8 cellular contexts compared by ENCODE assay signal in genomic region chr10:33134011-33134751, GRCh38.
A peak's percentile ranks its signal among the peaks of the same experiment; 100 is the strongest.
DNase-seq lines count a peak whose midpoint lies in the region; ATAC-seq and TF ChIP-seq lines count a peak whose summit lies in the region.

No MANE protein-coding gene starts in this region.

- DNase-seq in ACHN (peak; percentile 97), NCI-H69 (lab: John Stamatoyannopoulos, UW) (peak; percentile 50), iPS-NIHi11 (ENCODE audit: low spot score) (peak; percentile 52), NCI-H1694 (lab: John Stamatoyannopoulos, UW) (no peak), dorsolateral prefrontal cortex (no peak)
- DNase-seq in stimulated activated CD4-positive, alpha-beta T cell treated with anti-CD3 and anti-CD28 coated beads, TNF-alpha, amount 100 ng/mL, for 24 hours (ENCODE audit: low read depth in 3 of 3) = peak; percentile 64 to 76 (median 75)

- no peaks in the 10 kb centered on the region for H3K27me3 Mint-ChIP-seq in activated T-helper 17 cell treated with anti-CD3 and anti-CD28 coated beads, Interleukin-2, amount 50 U/mL, for 72 hours

- peaks cover 0 to 61% (median 5%) of the 10 kb centered on the region in 45 donors for H3K27me3 ChIP-seq in dorsolateral prefrontal cortex

- peaks cover 60% of the 10 kb centered on the region for H3K4me1 Mint-ChIP-seq in activated T-helper 17 cell treated with anti-CD3 and anti-CD28 coated beads, Interleukin-2, amount 50 U/mL, for 72 hours

- ATAC-seq in GM21367 (IDR thresholded peaks at IDR 0.05; ENCODE audit: unreplicated experiment) = peak; percentile 72
- ATAC-seq in activated T-helper 17 cell treated with anti-CD3 and anti-CD28 coated beads, Interleukin-2, amount 50 U/mL, for 72 hours (replicated peaks) = peak; percentile 76

- no peak overlapping the region for H3K27ac ChIP-seq in dorsolateral prefrontal cortex

- in situ Hi-C loops in ACHN (cut with HindIII; ENCODE audit: low pct_ligation_motif_present, low pct_unique_long_range_greater_than_20kb, low sequenced_read_pairs) = no loop called here

- H3K4me3 Mint-ChIP-seq in activated T-helper 17 cell treated with anti-CD3 and anti-CD28 coated beads, Interleukin-2, amount 50 U/mL, for 72 hours = peak overlapping the region; percentile 77

- no peak overlapping the region for H3K4me3 ChIP-seq in dorsolateral prefrontal cortex

- intact Hi-C loops in dorsolateral prefrontal cortex (cut with DNase I) = no loop called here

- no peaks in the 10 kb centered on the region for H3K9me3 Mint-ChIP-seq in activated T-helper 17 cell treated with anti-CD3 and anti-CD28 coated beads, Interleukin-2, amount 50 U/mL, for 72 hours

- H3K27ac Mint-ChIP-seq in activated T-helper 17 cell treated with anti-CD3 and anti-CD28 coated beads, Interleukin-2, amount 50 U/mL, for 72 hours = peak overlapping the region; percentile 98

- H3K36me3 Mint-ChIP-seq in activated T-helper 17 cell treated with anti-CD3 and anti-CD28 coated beads, Interleukin-2, amount 50 U/mL, for 72 hours (ENCODE audit: low read depth) = peaks cover 15% of the 10 kb centered on the region

- no peak for TF ChIP-seq CTCF in dorsolateral prefrontal cortex (IDR thresholded peaks at IDR 0.05 in 54 of 56, conservative IDR thresholded peaks at IDR 0.05 in 2 of 56; ENCODE audit: low read depth in 1 of 56, partially characterized antibody in 56 of 56)

Comparison
In these comparisons a context has a peak if more than half of its experiments do, and no peak if none do; other contexts are left out.
1. DNase-seq: peak in ACHN (single experiment), NCI-H69 (single experiment), iPS-NIHi11 (single experiment) and stimulated activated CD4-positive, alpha-beta T cell treated with anti-CD3 and anti-CD28 coated beads, TNF-alpha, amount 100 ng/mL, for 24 hours (3 of 3); none in NCI-H1694 (single experiment) and dorsolateral prefrontal cortex (0 of 10).